ENCODE assay signal across 24 cellular contexts in the genomic region with DNA sequence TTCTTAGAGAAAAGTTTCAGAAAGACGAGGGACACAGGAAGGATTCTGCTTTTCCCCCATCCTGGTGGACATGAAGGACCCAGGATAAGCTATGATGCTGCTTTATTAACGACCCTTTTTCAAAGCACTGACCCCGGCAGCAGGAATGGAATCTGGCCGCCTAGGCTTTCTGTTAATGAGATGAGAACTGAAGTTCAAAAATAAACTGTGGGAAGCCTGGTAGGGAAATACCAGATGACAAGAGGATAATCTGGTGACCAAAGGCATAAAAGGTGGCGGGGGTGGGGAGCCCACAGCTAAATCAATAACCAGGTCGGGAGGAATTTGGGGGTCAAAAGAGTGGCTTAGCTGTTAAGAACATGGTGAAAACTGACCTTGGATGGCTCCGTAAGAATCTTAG.
A peak's percentile ranks its signal among the peaks of the same experiment; 100 is the strongest.
DNase-seq lines count a peak whose midpoint lies in the region; ATAC-seq and TF ChIP-seq lines count a peak whose summit lies in the region.
"Had no signal": no experiment of that assay in that cellular context is flagged by ENCODE, and none has a peak within 500 bp of the region (broad histone marks: within the 10 kb centered on the region; RNA-seq: fewer than 3 reads in every experiment).

No MANE protein-coding gene starts in this region.

- no peak overlapping the region for H3K56ac ChIP-seq in H9 (ENCODE audit: insufficient read length, low read depth, low read length)

- H2BK5ac ChIP-seq in H9 (ENCODE audit: insufficient read length, low read length) = no peak overlapping the region

- H4K20me1 ChIP-seq in H9 (ENCODE audit: control insufficient read depth, insufficient read depth, insufficient read length) = no peaks in the 10 kb centered on the region

- H4K5ac ChIP-seq in H9 (ENCODE audit: insufficient read length, low read depth, low read length) = no peak overlapping the region

- H3K4me1 Mint-ChIP-seq in H9 (peaks cover 46 to 53% of the 10 kb centered on the region in 2 experiments), naive B cell (peaks cover 48 to 90% (median 70%) of the 10 kb centered on the region in 3 donors)
- H3K4me1 Mint-ChIP-seq in stimulated activated naive B cell treated with anti-CD40 and anti-IgM and Interleukin-4, amounts not matched to agents 10 μg/mL and 1 μg/mL and 100 μg/mL, for 72 hours = peaks cover 41 to 84% of the 10 kb centered on the region in 2 donors

- H2BK15ac ChIP-seq in H9 (ENCODE audit: low read depth, low read length) = no peak overlapping the region

- H2AK5ac ChIP-seq in H9 (ENCODE audit: insufficient read length, low read length) = no peak overlapping the region

- H3K9ac ChIP-seq in H9 (ENCODE audit: extremely low read depth, insufficient read length, low read length) = no peak overlapping the region

- H2BK120ac ChIP-seq in H9 (ENCODE audit: low read depth, low read length, poor library complexity, severe bottlenecking) = no peak overlapping the region

- H3K27me3 ChIP-seq in H9 (ENCODE audit: insufficient read depth, low read length) (no peaks in the 10 kb centered on the region), WERI-Rb-1 (ENCODE audit: insufficient read depth, low read depth, severe bottlenecking) (no peaks in the 10 kb centered on the region)
- H3K27me3 ChIP-seq: breast epithelium, pancreas, tibial artery had no signal

- no peaks in the 10 kb centered on the region for H3K36me3 Mint-ChIP-seq in H9 (ENCODE audit: insufficient read depth in 1 of 3, low read depth in 3 of 3)
- no peaks in the 10 kb centered on the region for H3K36me3 Mint-ChIP-seq in naive B cell
- peaks cover 6 to 19% of the 10 kb centered on the region in 2 donors for H3K36me3 Mint-ChIP-seq in stimulated activated naive B cell treated with anti-CD40 and anti-IgM and Interleukin-4, amounts not matched to agents 10 μg/mL and 1 μg/mL and 100 μg/mL, for 72 hours
- H3K36me3 Mint-ChIP-seq: activated naive CD4-positive, alpha-beta T cell treated with anti-CD3 and anti-CD28 coated beads, Interleukin-2, amount 50 U/mL, for 72 hours had no signal

- peaks cover 12% of the 10 kb centered on the region; the same call in 1 of the 2 replicates for H3K4me1 ChIP-seq in H9 (ENCODE audit: insufficient read depth, low read length)

- TF ChIP-seq CTCF in H9 (conservative IDR thresholded peaks at IDR 0.05) (no peak), WERI-Rb-1 (IDR thresholded peaks at IDR 0.05; ENCODE audit: low read depth, low read length) (no peak)

- no peak overlapping the region for H3K23ac ChIP-seq in H9 (ENCODE audit: insufficient read length, low read depth, low read length)

- H3K4me3 ChIP-seq in WERI-Rb-1 (ENCODE audit: low read depth, low read length) = no peak overlapping the region
- H3K4me3 ChIP-seq: breast epithelium, K562, pancreas, SK-N-MC, tibial artery had no signal

- no peak overlapping the region for H4K8ac ChIP-seq in H9 (replicated peaks; ENCODE audit: insufficient read length, low read depth, low read length)

- no peak for ATAC-seq in naive B cell (ENCODE audit: low read depth in 2 of 2)
- ATAC-seq in stimulated activated naive B cell treated with anti-CD40 and anti-IgM and Interleukin-4, amounts not matched to agents 10 μg/mL and 1 μg/mL and 100 μg/mL, for 72 hours (replicated peaks) = no peak
- ATAC-seq in HG03460 (IDR thresholded peaks at IDR 0.05; ENCODE audit: unreplicated experiment) = no peak
- ATAC-seq: activated CD4-positive, alpha-beta T cell treated with anti-CD3 and anti-CD28 coated beads for 36 hours; activated naive CD4-positive, alpha-beta T cell treated with anti-CD3 and anti-CD28 coated beads, Interleukin-2, amount 50 U/mL, for 72 hours; K562; pancreas had no signal

- H4K91ac ChIP-seq in H9 (ENCODE audit: insufficient read length, low read depth, low read length) = no peak overlapping the region

- no peak overlapping the region for H2BK20ac ChIP-seq in H9 (ENCODE audit: low read depth, low read length, poor library complexity, severe bottlenecking)

- no peaks in the 10 kb centered on the region for H3K36me3 ChIP-seq in WERI-Rb-1
- H3K36me3 ChIP-seq: breast epithelium, pancreas, tibial artery had no signal

- no peaks in the 10 kb centered on the region for H3K23me2 ChIP-seq in H9 (ENCODE audit: insufficient read length, low read depth, low read length, poor library complexity, severe bottlenecking)

- whole genome bisulfite sequencing in H9 (ENCODE audit: extremely low coverage, insufficient read length, low lambda C conversion rate) = no CpG with 5 or more reads among the region's 7 CpGs

- H3K4me2 ChIP-seq in H9 (ENCODE audit: insufficient read depth, insufficient read length, low read length) = no peak overlapping the region

- H3K27ac ChIP-seq in H9 (ENCODE audit: insufficient read length, low read depth, low read length) = no peak overlapping the region
- peak overlapping the region; percentile 2; the same call in 1 of the 2 replicates for H3K27ac ChIP-seq in WERI-Rb-1
- H3K27ac ChIP-seq: breast epithelium, SK-N-MC had no signal

- no peak overlapping the region for H3K18ac ChIP-seq in H9 (ENCODE audit: insufficient read length, low read depth, low read length)

- no peak overlapping the region for H2BK12ac ChIP-seq in H9 (ENCODE audit: insufficient read length, low read depth, low read length)

- no peak overlapping the region for H3K4ac ChIP-seq in H9 (ENCODE audit: low read depth, low read length)

- H3K79me2 ChIP-seq in H9 (ENCODE audit: insufficient read depth, low read length) = no peaks in the 10 kb centered on the region

- peak overlapping the region; percentile 36 to 94 (median 89); a peak in 4 of 7 replicates for H3K27ac Mint-ChIP-seq in H9
- peak overlapping the region; percentile 47 to 100 (median 88) for H3K27ac Mint-ChIP-seq in naive B cell
- peak overlapping the region; percentile 82 for H3K27ac Mint-ChIP-seq in stimulated activated naive B cell treated with anti-CD40 and anti-IgM and Interleukin-4, amounts not matched to agents 10 μg/mL and 1 μg/mL and 100 μg/mL, for 72 hours
- H3K27ac Mint-ChIP-seq: activated CD4-positive, alpha-beta T cell treated with anti-CD3 and anti-CD28 coated beads for 36 hours; nephron progenitor cell; T-helper 1 cell treated with Interleukin-12 subunit alpha and Interleukin-12 subunit beta and Interleukin-4 antibody, amounts not matched to agents 30 μg/mL and 1 μg/mL, for 36 hours had no signal

- H2AFZ ChIP-seq in H9 (ENCODE audit: low read length) = no peak overlapping the region

- H3K4me3 Mint-ChIP-seq in H9 = no peak overlapping the region; a peak in 1 of 5 replicates
- peak overlapping the region in 2 of 8 donors; percentile 37 to 57 for H3K4me3 Mint-ChIP-seq in naive B cell
- H3K4me3 Mint-ChIP-seq in stimulated activated naive B cell treated with anti-CD40 and anti-IgM and Interleukin-4, amounts not matched to agents 10 μg/mL and 1 μg/mL and 100 μg/mL, for 72 hours = no peak overlapping the region
- H3K4me3 Mint-ChIP-seq: activated CD4-positive, alpha-beta T cell treated with anti-CD3 and anti-CD28 coated beads for 36 hours; CD14-positive monocyte; nephron progenitor cell; T-helper 1 cell treated with Interleukin-12 subunit alpha and Interleukin-12 subunit beta and Interleukin-4 antibody, amounts not matched to agents 30 μg/mL and 1 μg/mL, for 36 hours had no signal

- no peaks in the 10 kb centered on the region for H3K9me3 Mint-ChIP-seq in H9
- peaks cover 0 to 2% (median 0%) of the 10 kb centered on the region in 7 donors for H3K9me3 Mint-ChIP-seq in naive B cell
- peaks cover 0 to 2% of the 10 kb centered on the region in 2 donors for H3K9me3 Mint-ChIP-seq in stimulated activated naive B cell treated with anti-CD40 and anti-IgM and Interleukin-4, amounts not matched to agents 10 μg/mL and 1 μg/mL and 100 μg/mL, for 72 hours
- H3K9me3 Mint-ChIP-seq: CD14-positive monocyte; nephron progenitor cell; T-helper 1 cell treated with Interleukin-12 subunit alpha and Interleukin-12 subunit beta and Interleukin-4 antibody, amounts not matched to agents 30 μg/mL and 1 μg/mL, for 36 hours had no signal

- H3K9me3 ChIP-seq in H9 (ENCODE audit: control insufficient read depth, low read depth, low read length) = no peaks in the 10 kb centered on the region
- no peaks in the 10 kb centered on the region for H3K9me3 ChIP-seq in WERI-Rb-1 (ENCODE audit: severe bottlenecking)
- H3K9me3 ChIP-seq: breast epithelium, pancreas, tibial artery had no signal

- no peak overlapping the region for H3T11ph ChIP-seq in H9 (ENCODE audit: low read length)

- DNase-seq in H9 (no peak), WERI-Rb-1 (peak; percentile 65), naive B cell (no peak), NCI-H524 treated with DMSO at 0.1 percent for 48 hours (lab: John Stamatoyannopoulos, UW) (no peak), kidney glomerular epithelial cell (lab: John Stamatoyannopoulos, UW) (no peak)
- DNase-seq in stimulated activated naive B cell treated with anti-CD40 and anti-IgM and Interleukin-4, amounts not matched to agents 10 μg/mL and 1 μg/mL and 100 μg/mL, for 72 hours = no peak
- DNase-seq: activated CD4-positive, alpha-beta T cell treated with anti-CD3 and anti-CD28 coated beads for 36 hours; activated CD8-positive, alpha-beta memory T cell treated with anti-CD3 and anti-CD28 coated beads for 24 hours; activated effector memory CD4-positive, alpha-beta T cell treated with Interleukin-2 at 50 U/mL for 16 hours; amygdala; DND-41; mammary epithelial cell; NCI-H1048; NCI-H1694; nephron progenitor cell; pancreas; tibial artery had no signal

- no peak overlapping the region for H3K14ac ChIP-seq in H9 (ENCODE audit: insufficient read depth, low read length)

- H3K27me3 Mint-ChIP-seq in H9 (ENCODE audit: low read depth) = no peaks in the 10 kb centered on the region
- no peaks in the 10 kb centered on the region for H3K27me3 Mint-ChIP-seq in naive B cell
- H3K27me3 Mint-ChIP-seq in stimulated activated naive B cell treated with anti-CD40 and anti-IgM and Interleukin-4, amounts not matched to agents 10 μg/mL and 1 μg/mL and 100 μg/mL, for 72 hours = no peaks in the 10 kb centered on the region
- H3K27me3 Mint-ChIP-seq: activated CD4-positive, alpha-beta T cell treated with anti-CD3 and anti-CD28 coated beads for 36 hours had no signal

- H3K79me1 ChIP-seq in H9 (ENCODE audit: insufficient read depth, low read depth, low read length, poor library complexity, severe bottlenecking) = no peaks in the 10 kb centered on the region
